In the genomic region with DNA sequence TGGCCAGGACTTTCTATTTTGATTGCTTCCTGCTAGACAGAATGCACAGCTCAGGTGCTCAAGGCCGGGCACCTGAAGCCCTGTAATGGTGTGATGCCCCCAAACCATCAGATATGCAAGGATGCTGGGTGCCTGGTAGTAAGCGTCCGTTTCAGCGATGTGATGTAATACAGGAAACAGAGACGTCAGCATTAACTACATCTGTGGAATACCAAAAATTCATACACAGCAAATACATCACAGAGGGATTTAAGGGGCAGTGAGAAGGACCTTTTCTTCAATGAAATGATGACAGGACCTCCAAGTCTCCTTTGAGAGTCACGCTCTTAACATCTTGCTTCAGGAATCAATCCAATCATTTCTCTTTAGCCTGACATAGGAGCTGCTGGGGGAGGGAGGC, we compare ENCODE assay signal across 2 cellular contexts.
TF ChIP-seq lines count a peak whose summit lies in the region.

No MANE protein-coding gene starts in this region.

TF ChIP-seq in HepG2, 621 proteins besides CTCF, POLR2A, EP300 and RAD21:
- TF ChIP-seq ZNF816 (CRISPR knock-in tag; IDR thresholded peaks at IDR 0.05; ENCODE audit: borderline replicate concordance) (no peak), ZSCAN12 (CRISPR knock-in tag; IDR thresholded peaks at IDR 0.05) (no peak), MAFF (IDR thresholded peaks at IDR 0.05; ENCODE audit: low read depth, low read length) (peak; percentile 58), ZNF362 (CRISPR knock-in tag; IDR thresholded peaks at IDR 0.05; ENCODE audit: borderline replicate concordance) (no peak), MAFK (conservative IDR thresholded peaks at IDR 0.05 in 1 of 2, IDR thresholded peaks at IDR 0.05 in 1 of 2; ENCODE audit: low read length in 2 of 2) (peak; percentile 47 to 52; a peak in 3 of 4 replicates), MAF1 (CRISPR knock-in tag; IDR thresholded peaks at IDR 0.05; ENCODE audit: borderline replicate concordance) (no peak), CCDC6 (CRISPR knock-in tag; IDR thresholded peaks at IDR 0.05) (no peak), ZNF644 (CRISPR knock-in tag; IDR thresholded peaks at IDR 0.05; ENCODE audit: low read depth) (no peak), LBX2 (CRISPR knock-in tag; IDR thresholded peaks at IDR 0.05; ENCODE audit: borderline replicate concordance) (no peak), ZNF33A (CRISPR knock-in tag; IDR thresholded peaks at IDR 0.05; ENCODE audit: borderline replicate concordance) (no peak), POLR2AphosphoS5 (IDR thresholded peaks at IDR 0.05; ENCODE audit: low read depth, low read length) (no peak)
- TF ChIP-seq, protein P1, sequence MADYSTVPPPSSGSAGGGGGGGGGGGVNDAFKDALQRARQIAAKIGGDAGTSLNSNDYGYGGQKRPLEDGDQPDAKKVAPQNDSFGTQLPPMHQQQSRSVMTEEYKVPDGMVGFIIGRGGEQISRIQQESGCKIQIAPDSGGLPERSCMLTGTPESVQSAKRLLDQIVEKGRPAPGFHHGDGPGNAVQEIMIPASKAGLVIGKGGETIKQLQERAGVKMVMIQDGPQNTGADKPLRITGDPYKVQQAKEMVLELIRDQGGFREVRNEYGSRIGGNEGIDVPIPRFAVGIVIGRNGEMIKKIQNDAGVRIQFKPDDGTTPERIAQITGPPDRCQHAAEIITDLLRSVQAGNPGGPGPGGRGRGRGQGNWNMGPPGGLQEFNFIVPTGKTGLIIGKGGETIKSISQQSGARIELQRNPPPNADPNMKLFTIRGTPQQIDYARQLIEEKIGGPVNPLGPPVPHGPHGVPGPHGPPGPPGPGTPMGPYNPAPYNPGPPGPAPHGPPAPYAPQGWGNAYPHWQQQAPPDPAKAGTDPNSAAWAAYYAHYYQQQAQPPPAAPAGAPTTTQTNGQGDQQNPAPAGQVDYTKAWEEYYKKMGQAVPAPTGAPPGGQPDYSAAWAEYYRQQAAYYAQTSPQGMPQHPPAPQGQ (CRISPR knock-in tag; IDR thresholded peaks at IDR 0.05; ENCODE audit: borderline replicate concordance) = no peak

TF ChIP-seq in K562, 482 proteins besides CTCF, POLR2A, EP300 and RAD21:
- TF ChIP-seq CEBPB (tag; IDR thresholded peaks at IDR 0.05) (no peak), HIVEP1 (CRISPR knock-in tag; IDR thresholded peaks at IDR 0.05) (no peak), MAFF (IDR thresholded peaks at IDR 0.05; ENCODE audit: low read length) (0 out of 2 replicates have a peak, but pooled peaks have one; percentile 9), DDX20 (tag; IDR thresholded peaks at IDR 0.05; ENCODE audit: low read depth) (no peak), ARID2 (IDR thresholded peaks at IDR 0.05) (no peak), SREBF1 (IDR thresholded peaks at IDR 0.05; ENCODE audit: borderline replicate concordance, low read depth, low read length) (no peak), CHD4 (IDR thresholded peaks at IDR 0.05; ENCODE audit: insufficient read depth, insufficient replicate concordance, low read depth, low read length, poor library complexity, severe bottlenecking) (no peak), ZNF696 (CRISPR knock-in tag; conservative IDR thresholded peaks at IDR 0.05) (no peak), MAFG (tag; conservative IDR thresholded peaks at IDR 0.05) (0 out of 2 replicates have a peak, but pooled peaks have one; percentile 15), ZNF316 (IDR thresholded peaks at IDR 0.05) (peak; percentile 66), NFIC (IDR thresholded peaks at IDR 0.05) (no peak), RBM22 (IDR thresholded peaks at IDR 0.05; ENCODE audit: low read depth, low read length, poor library complexity, severe bottlenecking) (no peak), C11orf30 (IDR thresholded peaks at IDR 0.05; ENCODE audit: low read depth) (peak; percentile 44; the same call in 1 of the 2 replicates), ZNF592 (IDR thresholded peaks at IDR 0.05) (no peak)
- TF ChIP-seq, protein P2, sequence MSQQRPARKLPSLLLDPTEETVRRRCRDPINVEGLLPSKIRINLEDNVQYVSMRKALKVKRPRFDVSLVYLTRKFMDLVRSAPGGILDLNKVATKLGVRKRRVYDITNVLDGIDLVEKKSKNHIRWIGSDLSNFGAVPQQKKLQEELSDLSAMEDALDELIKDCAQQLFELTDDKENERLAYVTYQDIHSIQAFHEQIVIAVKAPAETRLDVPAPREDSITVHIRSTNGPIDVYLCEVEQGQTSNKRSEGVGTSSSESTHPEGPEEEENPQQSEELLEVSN (IDR thresholded peaks at IDR 0.05; ENCODE audit: borderline replicate concordance in 1 of 2, extremely low read depth in 1 of 2, insufficient read depth in 1 of 2, insufficient read length in 1 of 2, low read depth in 1 of 2, low read length in 1 of 2, poor library complexity in 1 of 2, severe bottlenecking in 1 of 2) = no peak
- TF ChIP-seq, protein P3, sequence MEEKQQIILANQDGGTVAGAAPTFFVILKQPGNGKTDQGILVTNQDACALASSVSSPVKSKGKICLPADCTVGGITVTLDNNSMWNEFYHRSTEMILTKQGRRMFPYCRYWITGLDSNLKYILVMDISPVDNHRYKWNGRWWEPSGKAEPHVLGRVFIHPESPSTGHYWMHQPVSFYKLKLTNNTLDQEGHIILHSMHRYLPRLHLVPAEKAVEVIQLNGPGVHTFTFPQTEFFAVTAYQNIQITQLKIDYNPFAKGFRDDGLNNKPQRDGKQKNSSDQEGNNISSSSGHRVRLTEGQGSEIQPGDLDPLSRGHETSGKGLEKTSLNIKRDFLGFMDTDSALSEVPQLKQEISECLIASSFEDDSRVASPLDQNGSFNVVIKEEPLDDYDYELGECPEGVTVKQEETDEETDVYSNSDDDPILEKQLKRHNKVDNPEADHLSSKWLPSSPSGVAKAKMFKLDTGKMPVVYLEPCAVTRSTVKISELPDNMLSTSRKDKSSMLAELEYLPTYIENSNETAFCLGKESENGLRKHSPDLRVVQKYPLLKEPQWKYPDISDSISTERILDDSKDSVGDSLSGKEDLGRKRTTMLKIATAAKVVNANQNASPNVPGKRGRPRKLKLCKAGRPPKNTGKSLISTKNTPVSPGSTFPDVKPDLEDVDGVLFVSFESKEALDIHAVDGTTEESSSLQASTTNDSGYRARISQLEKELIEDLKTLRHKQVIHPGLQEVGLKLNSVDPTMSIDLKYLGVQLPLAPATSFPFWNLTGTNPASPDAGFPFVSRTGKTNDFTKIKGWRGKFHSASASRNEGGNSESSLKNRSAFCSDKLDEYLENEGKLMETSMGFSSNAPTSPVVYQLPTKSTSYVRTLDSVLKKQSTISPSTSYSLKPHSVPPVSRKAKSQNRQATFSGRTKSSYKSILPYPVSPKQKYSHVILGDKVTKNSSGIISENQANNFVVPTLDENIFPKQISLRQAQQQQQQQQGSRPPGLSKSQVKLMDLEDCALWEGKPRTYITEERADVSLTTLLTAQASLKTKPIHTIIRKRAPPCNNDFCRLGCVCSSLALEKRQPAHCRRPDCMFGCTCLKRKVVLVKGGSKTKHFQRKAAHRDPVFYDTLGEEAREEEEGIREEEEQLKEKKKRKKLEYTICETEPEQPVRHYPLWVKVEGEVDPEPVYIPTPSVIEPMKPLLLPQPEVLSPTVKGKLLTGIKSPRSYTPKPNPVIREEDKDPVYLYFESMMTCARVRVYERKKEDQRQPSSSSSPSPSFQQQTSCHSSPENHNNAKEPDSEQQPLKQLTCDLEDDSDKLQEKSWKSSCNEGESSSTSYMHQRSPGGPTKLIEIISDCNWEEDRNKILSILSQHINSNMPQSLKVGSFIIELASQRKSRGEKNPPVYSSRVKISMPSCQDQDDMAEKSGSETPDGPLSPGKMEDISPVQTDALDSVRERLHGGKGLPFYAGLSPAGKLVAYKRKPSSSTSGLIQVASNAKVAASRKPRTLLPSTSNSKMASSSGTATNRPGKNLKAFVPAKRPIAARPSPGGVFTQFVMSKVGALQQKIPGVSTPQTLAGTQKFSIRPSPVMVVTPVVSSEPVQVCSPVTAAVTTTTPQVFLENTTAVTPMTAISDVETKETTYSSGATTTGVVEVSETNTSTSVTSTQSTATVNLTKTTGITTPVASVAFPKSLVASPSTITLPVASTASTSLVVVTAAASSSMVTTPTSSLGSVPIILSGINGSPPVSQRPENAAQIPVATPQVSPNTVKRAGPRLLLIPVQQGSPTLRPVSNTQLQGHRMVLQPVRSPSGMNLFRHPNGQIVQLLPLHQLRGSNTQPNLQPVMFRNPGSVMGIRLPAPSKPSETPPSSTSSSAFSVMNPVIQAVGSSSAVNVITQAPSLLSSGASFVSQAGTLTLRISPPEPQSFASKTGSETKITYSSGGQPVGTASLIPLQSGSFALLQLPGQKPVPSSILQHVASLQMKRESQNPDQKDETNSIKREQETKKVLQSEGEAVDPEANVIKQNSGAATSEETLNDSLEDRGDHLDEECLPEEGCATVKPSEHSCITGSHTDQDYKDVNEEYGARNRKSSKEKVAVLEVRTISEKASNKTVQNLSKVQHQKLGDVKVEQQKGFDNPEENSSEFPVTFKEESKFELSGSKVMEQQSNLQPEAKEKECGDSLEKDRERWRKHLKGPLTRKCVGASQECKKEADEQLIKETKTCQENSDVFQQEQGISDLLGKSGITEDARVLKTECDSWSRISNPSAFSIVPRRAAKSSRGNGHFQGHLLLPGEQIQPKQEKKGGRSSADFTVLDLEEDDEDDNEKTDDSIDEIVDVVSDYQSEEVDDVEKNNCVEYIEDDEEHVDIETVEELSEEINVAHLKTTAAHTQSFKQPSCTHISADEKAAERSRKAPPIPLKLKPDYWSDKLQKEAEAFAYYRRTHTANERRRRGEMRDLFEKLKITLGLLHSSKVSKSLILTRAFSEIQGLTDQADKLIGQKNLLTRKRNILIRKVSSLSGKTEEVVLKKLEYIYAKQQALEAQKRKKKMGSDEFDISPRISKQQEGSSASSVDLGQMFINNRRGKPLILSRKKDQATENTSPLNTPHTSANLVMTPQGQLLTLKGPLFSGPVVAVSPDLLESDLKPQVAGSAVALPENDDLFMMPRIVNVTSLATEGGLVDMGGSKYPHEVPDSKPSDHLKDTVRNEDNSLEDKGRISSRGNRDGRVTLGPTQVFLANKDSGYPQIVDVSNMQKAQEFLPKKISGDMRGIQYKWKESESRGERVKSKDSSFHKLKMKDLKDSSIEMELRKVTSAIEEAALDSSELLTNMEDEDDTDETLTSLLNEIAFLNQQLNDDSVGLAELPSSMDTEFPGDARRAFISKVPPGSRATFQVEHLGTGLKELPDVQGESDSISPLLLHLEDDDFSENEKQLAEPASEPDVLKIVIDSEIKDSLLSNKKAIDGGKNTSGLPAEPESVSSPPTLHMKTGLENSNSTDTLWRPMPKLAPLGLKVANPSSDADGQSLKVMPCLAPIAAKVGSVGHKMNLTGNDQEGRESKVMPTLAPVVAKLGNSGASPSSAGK (IDR thresholded peaks at IDR 0.05) = no peak
- TF ChIP-seq, protein P4, sequence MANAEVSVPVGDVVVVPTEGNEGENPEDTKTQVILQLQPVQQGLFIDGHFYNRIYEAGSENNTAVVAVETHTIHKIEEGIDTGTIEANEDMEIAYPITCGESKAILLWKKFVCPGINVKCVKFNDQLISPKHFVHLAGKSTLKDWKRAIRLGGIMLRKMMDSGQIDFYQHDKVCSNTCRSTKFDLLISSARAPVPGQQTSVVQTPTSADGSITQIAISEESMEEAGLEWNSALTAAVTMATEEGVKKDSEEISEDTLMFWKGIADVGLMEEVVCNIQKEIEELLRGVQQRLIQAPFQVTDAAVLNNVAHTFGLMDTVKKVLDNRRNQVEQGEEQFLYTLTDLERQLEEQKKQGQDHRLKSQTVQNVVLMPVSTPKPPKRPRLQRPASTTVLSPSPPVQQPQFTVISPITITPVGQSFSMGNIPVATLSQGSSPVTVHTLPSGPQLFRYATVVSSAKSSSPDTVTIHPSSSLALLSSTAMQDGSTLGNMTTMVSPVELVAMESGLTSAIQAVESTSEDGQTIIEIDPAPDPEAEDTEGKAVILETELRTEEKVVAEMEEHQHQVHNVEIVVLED (CRISPR knock-in tag; IDR thresholded peaks at IDR 0.05) = no peak
- TF ChIP-seq, protein P5, sequence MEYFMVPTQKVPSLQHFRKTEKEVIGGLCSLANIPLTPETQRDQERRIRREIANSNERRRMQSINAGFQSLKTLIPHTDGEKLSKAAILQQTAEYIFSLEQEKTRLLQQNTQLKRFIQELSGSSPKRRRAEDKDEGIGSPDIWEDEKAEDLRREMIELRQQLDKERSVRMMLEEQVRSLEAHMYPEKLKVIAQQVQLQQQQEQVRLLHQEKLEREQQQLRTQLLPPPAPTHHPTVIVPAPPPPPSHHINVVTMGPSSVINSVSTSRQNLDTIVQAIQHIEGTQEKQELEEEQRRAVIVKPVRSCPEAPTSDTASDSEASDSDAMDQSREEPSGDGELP (CRISPR knock-in tag; IDR thresholded peaks at IDR 0.05; ENCODE audit: borderline replicate concordance) = no peak
